ENCODE assay signal across 24 cellular contexts in the genomic region with DNA sequence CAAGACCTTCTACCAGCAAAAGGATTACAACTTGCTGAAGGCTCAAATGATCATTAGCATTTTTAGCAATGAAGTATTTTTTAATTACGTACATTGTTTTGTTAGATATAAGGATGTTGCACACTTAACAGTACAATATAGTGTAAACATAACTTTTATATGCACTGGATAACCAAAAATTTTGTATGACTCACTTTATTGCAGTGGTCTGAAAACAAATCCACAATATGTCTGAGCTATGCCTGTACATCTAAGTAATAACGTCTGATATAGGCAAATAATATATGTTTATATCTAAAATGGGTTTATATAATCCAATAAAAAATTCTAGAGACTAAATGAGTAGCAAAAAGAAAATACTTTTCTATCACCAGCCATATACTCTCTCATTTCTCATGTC. TPM values are rescaled to one million over a fixed set of nuclear protein-coding genes. Genes with fewer than 3 reads are reported as not detected.
"Had no signal": no experiment of that assay in that cellular context is flagged by ENCODE, and none has a peak within 500 bp of the region (broad histone marks: within the 10 kb centered on the region; RNA-seq: fewer than 3 reads in every experiment).

No MANE protein-coding gene starts in this region.

- H3K4me3 ChIP-seq: esophagus squamous epithelium, gastrocnemius medialis, heart right ventricle, left lung, lower lobe of right lung, mucosa of descending colon had no signal

- H3K9me3 ChIP-seq: esophagus squamous epithelium, gastrocnemius medialis, lower lobe of right lung, mucosa of descending colon had no signal

- DNase-seq: cortex of kidney; effector CD8-positive, alpha-beta T cell; effector memory CD8-positive, alpha-beta T cell; endodermal cell; erythroblast; esophagus squamous epithelium; foreskin fibroblast; foreskin melanocyte; gastrocnemius medialis; glutamatergic neuron; head of caudate nucleus; heart right ventricle; hippocampal formation; left cardiac atrium; left lung; left ventricle myocardium superior; lower lobe of right lung; mesenchymal stem cell; mucosa of descending colon; naive B cell; naive thymus-derived CD8-positive, alpha-beta T cell had no signal

- H3K27me3 ChIP-seq: esophagus squamous epithelium, gastrocnemius medialis, heart right ventricle, left lung had no signal

- H3K27ac ChIP-seq: epithelial cell of prostate, esophagus squamous epithelium, gastrocnemius medialis, heart right ventricle, left lung, lower lobe of right lung had no signal

- H3K4me1 ChIP-seq: heart right ventricle, left lung, lower lobe of right lung had no signal

- ATAC-seq: effector memory CD8-positive, alpha-beta T cell; esophagus mucosa; gastrocnemius medialis; heart right ventricle; left cardiac atrium; left lung; left ventricle myocardium superior; lower lobe of right lung; mucosa of descending colon; naive thymus-derived CD8-positive, alpha-beta T cell had no signal

- H3K36me3 ChIP-seq: esophagus squamous epithelium, gastrocnemius medialis, heart right ventricle, left lung, lower lobe of right lung had no signal

RNA-seq across cellular contexts. Expression of a gene that starts 10.6 kb away (rescaled TPM):
- total RNA-seq: glomerular endothelial cell; naive thymus-derived CD8-positive, alpha-beta T cell had no signal
